Comparison of ENCODE assay signal across 1 cellular context in genomic region chr5:788703-789102, GRCh38. TPM values are rescaled to one million over a fixed set of nuclear protein-coding genes. Genes with fewer than 3 reads are reported as not detected.
"Had no signal": no experiment of that assay in that cellular context is flagged by ENCODE, and none has a peak within 500 bp of the region (broad histone marks: within the 10 kb centered on the region; RNA-seq: fewer than 3 reads in every experiment).

No MANE protein-coding gene starts in this region.

RNA-seq across cellular contexts. Expression of gene ZDHHC11B, which starts 4.2 kb away (rescaled TPM):
- total RNA-seq: GM23248 had no signal
- polyA plus RNA-seq: GM23248 had no signal
